24 cellular contexts compared by ENCODE assay signal in genomic region chr21:43693981-43694380, GRCh38.
"Had no signal": no experiment of that assay in that cellular context is flagged by ENCODE, and none has a peak within 500 bp of the region (broad histone marks: within the 10 kb centered on the region; RNA-seq: fewer than 3 reads in every experiment).

No MANE protein-coding gene starts in this region.

- H3K9me3 Mint-ChIP-seq: activated naive CD4-positive, alpha-beta T cell treated with anti-CD3 and anti-CD28 coated beads for 36 hours; activated T-cell treated with anti-CD3 and anti-CD28 coated beads, Interleukin-2, amount 50 U/mL, for 24 hours; activated T-helper 2 cell treated with anti-CD3 and anti-CD28 coated beads, Interferon-gamma antibody, Interleukin-2, Interleukin-4, amounts not matched to agents 10 μg/mL and 5 μg/mL and 100 μg/mL, durations not matched to agents 14 hours and 24 hours and 36 hours; naive B cell; neural crest cell had no signal

- H3K4me1 Mint-ChIP-seq: neural crest cell had no signal

- H3K27ac ChIP-seq: body of pancreas, cardiac muscle cell, sigmoid colon, testis, vagina, WERI-Rb-1 had no signal

- H3K4me3 ChIP-seq: body of pancreas, cardiac muscle cell, lung, sigmoid colon, smooth muscle cell, vagina had no signal

- DNase-seq: activated CD4-positive, alpha-beta T cell treated with anti-CD3 and anti-CD28 coated beads for 1 hour; activated naive CD4-positive, alpha-beta T cell treated with anti-CD3 and anti-CD28 coated beads for 36 hours; activated T-cell treated with anti-CD3 and anti-CD28 coated beads, Interleukin-2, amount 50 U/mL, for 24 hours; anterior cingulate cortex; body of pancreas; dermis blood vessel endothelial cell; effector CD8-positive, alpha-beta T cell; erythroblast; foreskin fibroblast; naive B cell; occipital lobe; sigmoid colon; stimulated activated CD4-positive, alpha-beta T cell treated with anti-CD3 and anti-CD28 coated beads, Interleukin-4, amount 100 ng/mL, for 1 hour; stimulated activated naive CD4-positive, alpha-beta T cell; testis; trophoblast cell; WERI-Rb-1 had no signal

- H3K9me3 ChIP-seq: body of pancreas, sigmoid colon, testis, vagina had no signal

- H3K27ac Mint-ChIP-seq: activated naive CD4-positive, alpha-beta T cell treated with anti-CD3 and anti-CD28 coated beads for 36 hours; activated T-cell treated with anti-CD3 and anti-CD28 coated beads, Interleukin-2, amount 50 U/mL, for 24 hours; activated T-helper 2 cell treated with anti-CD3 and anti-CD28 coated beads, Interferon-gamma antibody, Interleukin-2, Interleukin-4, amounts not matched to agents 10 μg/mL and 5 μg/mL and 100 μg/mL, durations not matched to agents 14 hours and 24 hours and 36 hours; naive B cell had no signal

- H3K27me3 Mint-ChIP-seq: activated T-cell treated with anti-CD3 and anti-CD28 coated beads, Interleukin-2, amount 50 U/mL, for 24 hours; naive B cell had no signal

- H3K4me2 ChIP-seq: smooth muscle cell had no signal

- H3K4me3 Mint-ChIP-seq: activated naive CD4-positive, alpha-beta T cell treated with anti-CD3 and anti-CD28 coated beads for 36 hours; activated T-cell treated with anti-CD3 and anti-CD28 coated beads, Interleukin-2, amount 50 U/mL, for 24 hours; neural crest cell had no signal

- H3K4me1 ChIP-seq: body of pancreas, sigmoid colon, testis, vagina had no signal

- FAIRE-seq: TTC549 had no signal

- H3K27me3 ChIP-seq: body of pancreas, cardiac muscle cell, sigmoid colon, testis, vagina had no signal
